Comparison of ENCODE assay signal across 23 cellular contexts in genomic region chr1:213720032-213720431, GRCh38.
DNase-seq lines count a peak whose midpoint lies in the region; ATAC-seq and TF ChIP-seq lines count a peak whose summit lies in the region.
"Had no signal": no experiment of that assay in that cellular context is flagged by ENCODE, and none has a peak within 500 bp of the region (broad histone marks: within the 10 kb centered on the region; RNA-seq: fewer than 3 reads in every experiment).

No MANE protein-coding gene starts in this region.

- peaks cover 7% of the 10 kb centered on the region for H3K27me3 Mint-ChIP-seq in type B pancreatic cell
- peaks cover 0 to 2% of the 10 kb centered on the region in 2 donors for H3K27me3 Mint-ChIP-seq in natural killer cell treated with Interleukin-12 subunit alpha and Interleukin-12 subunit beta and Interleukin-15 and Interleukin-18, amount 100 ng/mL, for 72 hours
- H3K27me3 Mint-ChIP-seq: activated CD4-positive, alpha-beta T cell treated with anti-CD3 and anti-CD28 coated beads, Interleukin-2, amount 10 ng/mL, durations not matched to agents 24 days and 14 days; activated T-cell treated with anti-CD3 and anti-CD28 coated beads, Interleukin-2, amount 50 U/mL, for 24 hours had no signal

- H3K9me3 Mint-ChIP-seq in type B pancreatic cell = peaks cover 16% of the 10 kb centered on the region
- H3K9me3 Mint-ChIP-seq in natural killer cell treated with Interleukin-12 subunit alpha and Interleukin-12 subunit beta and Interleukin-15 and Interleukin-18, amount 100 ng/mL, for 72 hours = peaks cover 8% of the 10 kb centered on the region

- no peak for TF ChIP-seq CTCF in type B pancreatic cell (conservative IDR thresholded peaks at IDR 0.05)

- H3K4me3 Mint-ChIP-seq in type B pancreatic cell = peak overlapping the region; percentile 10
- H3K4me3 Mint-ChIP-seq in natural killer cell treated with Interleukin-12 subunit alpha and Interleukin-12 subunit beta and Interleukin-15 and Interleukin-18, amount 100 ng/mL, for 72 hours = no peak overlapping the region
- H3K4me3 Mint-ChIP-seq: activated CD4-positive, alpha-beta T cell treated with anti-CD3 and anti-CD28 coated beads, Interleukin-2, amount 10 ng/mL, durations not matched to agents 24 days and 14 days; activated naive CD8-positive, alpha-beta T cell; activated T-cell treated with anti-CD3 and anti-CD28 coated beads, Interleukin-2, amount 50 U/mL, for 24 hours had no signal

- H3K27ac Mint-ChIP-seq in type B pancreatic cell = no peak overlapping the region
- H3K27ac Mint-ChIP-seq in natural killer cell treated with Interleukin-12 subunit alpha and Interleukin-12 subunit beta and Interleukin-15 and Interleukin-18, amount 100 ng/mL, for 72 hours = no peak overlapping the region
- H3K27ac Mint-ChIP-seq: activated CD4-positive, alpha-beta T cell treated with anti-CD3 and anti-CD28 coated beads, Interleukin-2, amount 10 ng/mL, durations not matched to agents 24 days and 14 days; activated naive CD8-positive, alpha-beta T cell; activated T-cell treated with anti-CD3 and anti-CD28 coated beads, Interleukin-2, amount 50 U/mL, for 24 hours had no signal

- DNase-seq in NCI-H1436 (lab: John Stamatoyannopoulos, UW) = peak; percentile 34
- DNase-seq in NCI-H1436 treated with DMSO at 0.1 percent for 48 hours (lab: John Stamatoyannopoulos, UW) = no peak
- DNase-seq in NCI-H187 treated with DMSO at 0.1 percent for 48 hours (lab: John Stamatoyannopoulos, UW) = peak; percentile 45
- peak; percentile 75 for DNase-seq in NCI-H510A treated with DMSO at 0.1 percent for 48 hours (lab: John Stamatoyannopoulos, UW)
- no peak for DNase-seq in type B pancreatic cell (ENCODE audit: extremely low spot score, unreplicated experiment)
- no peak for DNase-seq in HuH-7 (ENCODE audit: low spot score)
- no peak for DNase-seq in natural killer cell treated with Interleukin-12 subunit alpha and Interleukin-12 subunit beta and Interleukin-15 and Interleukin-18, amount 100 ng/mL, for 72 hours (ENCODE audit: low spot score)
- no peak for DNase-seq in NCI-H226
- DNase-seq: 8988T; activated CD4-positive, alpha-beta T cell treated with anti-CD3 and anti-CD28 coated beads, Interleukin-2, amount 10 ng/mL, durations not matched to agents 24 days and 14 days; activated effector memory CD4-positive, alpha-beta T cell treated with anti-CD3 and anti-CD28 coated beads, Interleukin-2, amount 50 U/mL, for 16 hours; activated T-cell treated with anti-CD3 and anti-CD28 coated beads, Interleukin-2, amount 50 U/mL, for 24 hours; Calu3; dorsolateral prefrontal cortex; foreskin fibroblast; islet precursor cell; MM.1S; NCI-H1694 treated with DMSO at 0.1 percent for 48 hours; NCI-H526; RPMI8226; stimulated activated naive CD4-positive, alpha-beta T cell treated with Interleukin-2 at 50 U/mL for 16 hours; upper lobe of right lung had no signal

- no peak for ATAC-seq in natural killer cell treated with Interleukin-12 subunit alpha and Interleukin-12 subunit beta and Interleukin-15 and Interleukin-18, amount 100 ng/mL, for 72 hours
- ATAC-seq: upper lobe of right lung had no signal

- no peaks in the 10 kb centered on the region for H3K36me3 Mint-ChIP-seq in type B pancreatic cell
- H3K36me3 Mint-ChIP-seq in natural killer cell treated with Interleukin-12 subunit alpha and Interleukin-12 subunit beta and Interleukin-15 and Interleukin-18, amount 100 ng/mL, for 72 hours = no peaks in the 10 kb centered on the region
- H3K36me3 Mint-ChIP-seq: activated naive CD8-positive, alpha-beta T cell had no signal

- H3K4me1 Mint-ChIP-seq in type B pancreatic cell (ENCODE audit: unreplicated experiment) = peaks cover 17% of the 10 kb centered on the region
- H3K4me1 Mint-ChIP-seq in natural killer cell treated with Interleukin-12 subunit alpha and Interleukin-12 subunit beta and Interleukin-15 and Interleukin-18, amount 100 ng/mL, for 72 hours (ENCODE audit: low read depth in 2 of 2) = no peaks in the 10 kb centered on the region
- H3K4me1 Mint-ChIP-seq: activated CD4-positive, alpha-beta T cell treated with anti-CD3 and anti-CD28 coated beads, Interleukin-2, amount 10 ng/mL, durations not matched to agents 24 days and 14 days had no signal

Comparison
In these comparisons a context has a peak if more than half of its experiments do, and no peak if none do; other contexts are left out.
1. DNase-seq: peak in NCI-H1436 (single experiment), NCI-H187 treated with DMSO at 0.1 percent for 48 hours (single experiment) and NCI-H510A treated with DMSO at 0.1 percent for 48 hours (single experiment); none in NCI-H1436 treated with DMSO at 0.1 percent for 48 hours (single experiment), type B pancreatic cell (single experiment), HuH-7 (single experiment), natural killer cell treated with Interleukin-12 subunit alpha and Interleukin-12 subunit beta and Interleukin-15 and Interleukin-18, amount 100 ng/mL, for 72 hours (single experiment) and NCI-H226 (single experiment).